7 cellular contexts compared by ENCODE assay signal in the genomic region with DNA sequence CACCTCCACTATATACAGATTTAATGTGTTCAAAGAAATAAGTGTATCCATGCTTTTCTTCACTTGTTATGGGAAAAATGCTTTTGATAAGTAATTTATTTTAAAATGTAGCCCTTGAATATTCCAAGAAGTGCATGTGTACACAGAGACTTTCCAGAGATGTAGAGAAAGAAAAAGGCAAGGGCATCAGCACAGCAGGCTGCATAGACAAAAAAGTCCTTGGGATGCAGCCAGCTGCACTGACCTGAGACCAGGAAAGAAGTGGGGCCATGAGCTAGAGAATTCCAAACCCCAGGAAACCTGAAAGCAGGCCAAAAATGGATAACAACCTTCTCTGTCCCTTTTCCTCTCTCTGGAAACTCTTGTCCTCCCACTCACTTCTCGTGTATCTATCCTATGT.
"Had no signal": no experiment of that assay in that cellular context is flagged by ENCODE, and none has a peak within 500 bp of the region (broad histone marks: within the 10 kb centered on the region; RNA-seq: fewer than 3 reads in every experiment).

No MANE protein-coding gene starts in this region.

- ATAC-seq: GM12878 had no signal

- FAIRE-seq: G401.6, GM12878, GM12891, GM12892, GM18507, GM19239 had no signal

- H3K4me3 ChIP-seq: GM12878 had no signal

- DNase-seq: GDM1 had no signal
